2 cellular contexts compared by ENCODE assay signal in genomic region chr2:174749793-174750192, GRCh38.
TF ChIP-seq lines count a peak whose summit lies in the region.

No MANE protein-coding gene starts in this region.

TF ChIP-seq in IMR-90, 13 proteins besides CTCF, POLR2A, EP300 and RAD21:
- no peak for TF ChIP-seq SMC3 (IDR thresholded peaks at IDR 0.05; ENCODE audit: low read depth, low read length)
- TF ChIP-seq CEBPB (IDR thresholded peaks at IDR 0.05; ENCODE audit: low read depth, low read length) = no peak
- no peak for TF ChIP-seq USF2 (IDR thresholded peaks at IDR 0.05; ENCODE audit: low read depth, low read length)
- no peak for TF ChIP-seq NFE2L2 (IDR thresholded peaks at IDR 0.05; ENCODE audit: low read depth, low read length)
- TF ChIP-seq CHD1 (IDR thresholded peaks at IDR 0.05; ENCODE audit: low read depth, low read length) = no peak
- TF ChIP-seq, protein P1, sequence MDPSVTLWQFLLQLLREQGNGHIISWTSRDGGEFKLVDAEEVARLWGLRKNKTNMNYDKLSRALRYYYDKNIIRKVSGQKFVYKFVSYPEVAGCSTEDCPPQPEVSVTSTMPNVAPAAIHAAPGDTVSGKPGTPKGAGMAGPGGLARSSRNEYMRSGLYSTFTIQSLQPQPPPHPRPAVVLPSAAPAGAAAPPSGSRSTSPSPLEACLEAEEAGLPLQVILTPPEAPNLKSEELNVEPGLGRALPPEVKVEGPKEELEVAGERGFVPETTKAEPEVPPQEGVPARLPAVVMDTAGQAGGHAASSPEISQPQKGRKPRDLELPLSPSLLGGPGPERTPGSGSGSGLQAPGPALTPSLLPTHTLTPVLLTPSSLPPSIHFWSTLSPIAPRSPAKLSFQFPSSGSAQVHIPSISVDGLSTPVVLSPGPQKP (IDR thresholded peaks at IDR 0.05; ENCODE audit: borderline replicate concordance, low read depth, low read length) = no peak
- no peak for TF ChIP-seq BHLHE40 (IDR thresholded peaks at IDR 0.05; ENCODE audit: low read depth, low read length)

TF ChIP-seq in GM12878, 131 proteins besides CTCF, POLR2A, EP300 and RAD21:
- TF ChIP-seq CREB1 (IDR thresholded peaks at IDR 0.05; ENCODE audit: low read depth) (peak; percentile 25; the same call in 1 of the 2 replicates), PAX8 (IDR thresholded peaks at IDR 0.05) (no peak)
